In genomic region chr1:66505671-66506392, GRCh38 we compare ENCODE assay signal across 1 cellular context.
TF ChIP-seq lines count a peak whose summit lies in the region.

No MANE protein-coding gene starts in this region.

TF ChIP-seq in HepG2, 621 proteins besides CTCF, POLR2A, EP300 and RAD21 (continued from another document):
- TF ChIP-seq TFE3 (CRISPR knock-in tag; IDR thresholded peaks at IDR 0.05) (no peak), NCOR1 (IDR thresholded peaks at IDR 0.05; ENCODE audit: borderline replicate concordance, low read length) (no peak), NAIF1 (CRISPR knock-in tag; IDR thresholded peaks at IDR 0.05; ENCODE audit: borderline replicate concordance) (no peak), ZNF850 (CRISPR knock-in tag; conservative IDR thresholded peaks at IDR 0.05) (no peak), SIN3A (IDR thresholded peaks at IDR 0.05; ENCODE audit: borderline replicate concordance, low read depth, low read length) (no peak), ZKSCAN8 (CRISPR knock-in tag; IDR thresholded peaks at IDR 0.05; ENCODE audit: borderline replicate concordance) (no peak), HIC2 (CRISPR knock-in tag; IDR thresholded peaks at IDR 0.05; ENCODE audit: low read depth) (no peak), FUBP1 (CRISPR knock-in tag; IDR thresholded peaks at IDR 0.05; ENCODE audit: borderline replicate concordance) (no peak), HCFC1 (IDR thresholded peaks at IDR 0.05; ENCODE audit: low read depth, low read length) (no peak), CREB1 (IDR thresholded peaks at IDR 0.05) (no peak), CREB1 (CRISPR knock-in tag; IDR thresholded peaks at IDR 0.05) (no peak)
